ENCODE assay signal across 1 cellular context in genomic region chr2:121707344-121707919, GRCh38.
TF ChIP-seq lines count a peak whose summit lies in the region.

No MANE protein-coding gene starts in this region.

TF ChIP-seq in HepG2, 621 proteins besides CTCF, POLR2A, EP300 and RAD21 (continued from another document and continues in another):
- TF ChIP-seq ELF4 (CRISPR knock-in tag; IDR thresholded peaks at IDR 0.05; ENCODE audit: borderline replicate concordance) (peak; percentile 80; the same call in 1 of the 2 replicates), SOX13 (IDR thresholded peaks at IDR 0.05) (no peak), SOX13 (CRISPR knock-in tag; conservative IDR thresholded peaks at IDR 0.05 in 1 of 2, IDR thresholded peaks at IDR 0.05 in 1 of 2) (peak in 1 of 2 experiments; percentile 23; a peak in 1 of 4 replicates), HNF1A (IDR thresholded peaks at IDR 0.05; ENCODE audit: low read depth) (peak; percentile 81), HNF1A (CRISPR knock-in tag; IDR thresholded peaks at IDR 0.05; ENCODE audit: borderline replicate concordance) (no peak), GABPA (IDR thresholded peaks at IDR 0.05; ENCODE audit: low read depth, low read length) (no peak), GABPA (CRISPR knock-in tag; IDR thresholded peaks at IDR 0.05; ENCODE audit: low read depth) (peak; percentile 54; the same call in 1 of the 2 replicates), ZNF569 (CRISPR knock-in tag; IDR thresholded peaks at IDR 0.05; ENCODE audit: borderline replicate concordance) (no peak), RAD51 (IDR thresholded peaks at IDR 0.05; ENCODE audit: borderline replicate concordance) (no peak), ZMAT3 (CRISPR knock-in tag; conservative IDR thresholded peaks at IDR 0.05) (no peak), MLXIP (CRISPR knock-in tag; IDR thresholded peaks at IDR 0.05; ENCODE audit: borderline replicate concordance) (no peak), LBX2 (CRISPR knock-in tag; IDR thresholded peaks at IDR 0.05; ENCODE audit: borderline replicate concordance) (no peak), ZSCAN9 (CRISPR knock-in tag; IDR thresholded peaks at IDR 0.05; ENCODE audit: borderline replicate concordance) (no peak), ARID5B (CRISPR knock-in tag; IDR thresholded peaks at IDR 0.05) (0 out of 2 replicates have a peak, but pooled peaks have one; percentile 39), SKI (IDR thresholded peaks at IDR 0.05; ENCODE audit: partially characterized antibody) (no peak), CREM (IDR thresholded peaks at IDR 0.05) (0 out of 2 replicates have a peak, but pooled peaks have one; percentile 28), CREM (CRISPR knock-in tag; IDR thresholded peaks at IDR 0.05) (no peak), ZXDC (CRISPR knock-in tag; IDR thresholded peaks at IDR 0.05) (no peak), GPBP1L1 (CRISPR knock-in tag; IDR thresholded peaks at IDR 0.05) (no peak), BCL6 (CRISPR knock-in tag; IDR thresholded peaks at IDR 0.05) (peak; percentile 47; the same call in 1 of the 2 replicates), GATAD1 (CRISPR knock-in tag; IDR thresholded peaks at IDR 0.05) (0 out of 2 replicates have a peak, but pooled peaks have one; percentile 15), TEAD2 (CRISPR knock-in tag; IDR thresholded peaks at IDR 0.05) (no peak), KLF15 (CRISPR knock-in tag; IDR thresholded peaks at IDR 0.05; ENCODE audit: borderline replicate concordance) (no peak), ZNF749 (CRISPR knock-in tag; IDR thresholded peaks at IDR 0.05; ENCODE audit: borderline replicate concordance) (no peak), SOX5 (CRISPR knock-in tag; IDR thresholded peaks at IDR 0.05; ENCODE audit: borderline replicate concordance) (no peak), ZNF431 (CRISPR knock-in tag; IDR thresholded peaks at IDR 0.05; ENCODE audit: borderline replicate concordance, low read depth) (no peak), HMGXB4 (CRISPR knock-in tag; IDR thresholded peaks at IDR 0.05; ENCODE audit: borderline replicate concordance in 1 of 2, low read depth in 1 of 2) (0 out of 4 replicates have a peak, but pooled peaks of 1 of the 2 experiments have one; percentile 33), ZNF7 (CRISPR knock-in tag; IDR thresholded peaks at IDR 0.05) (no peak), ZNF343 (CRISPR knock-in tag; IDR thresholded peaks at IDR 0.05) (no peak), ZMYM4 (CRISPR knock-in tag; IDR thresholded peaks at IDR 0.05) (no peak), NFRKB (IDR thresholded peaks at IDR 0.05) (no peak), MXD1 (CRISPR knock-in tag; IDR thresholded peaks at IDR 0.05) (no peak), SKIL (CRISPR knock-in tag; IDR thresholded peaks at IDR 0.05; ENCODE audit: borderline replicate concordance) (no peak), PBX2 (CRISPR knock-in tag; IDR thresholded peaks at IDR 0.05) (no peak), SIX4 (CRISPR knock-in tag; IDR thresholded peaks at IDR 0.05) (no peak), ZNF772 (CRISPR knock-in tag; IDR thresholded peaks at IDR 0.05) (0 out of 2 replicates have a peak, but pooled peaks have one; percentile 35), REXO4 (CRISPR knock-in tag; IDR thresholded peaks at IDR 0.05; ENCODE audit: borderline replicate concordance) (no peak)
